Comparison of ENCODE assay signal across 9 cellular contexts in genomic region chr19:55206664-55207500, GRCh38. TPM values are rescaled to one million over a fixed set of nuclear protein-coding genes. Genes with fewer than 3 reads are reported as not detected.
A peak's percentile ranks its signal among the peaks of the same experiment; 100 is the strongest.
DNase-seq lines count a peak whose midpoint lies in the region; ATAC-seq and TF ChIP-seq lines count a peak whose summit lies in the region.
"Had no signal": no experiment of that assay in that cellular context is flagged by ENCODE, and none has a peak within 500 bp of the region (broad histone marks: within the 10 kb centered on the region; RNA-seq: fewer than 3 reads in every experiment).

No MANE protein-coding gene starts in this region.

- peaks cover 13% of the 10 kb centered on the region for H3K4me1 ChIP-seq in HEK293 (ENCODE audit: control insufficient read depth, insufficient read depth, low read length)
- H3K4me1 ChIP-seq in ascending aorta, result peaks cover 0 to 2% of the 10 kb centered on the region in 2 donors
- peaks cover 7% of the 10 kb centered on the region for H3K4me1 ChIP-seq in OCI-LY7 (ENCODE audit: insufficient read depth, low read length, poor library complexity, severe bottlenecking)

- no TSS peak for BruUV-seq in OCI-LY7 (replicated peaks; lab: Mats Ljungman, UMichigan)

- no peaks in the 10 kb centered on the region for H3K9me2 ChIP-seq in OCI-LY7 (ENCODE audit: insufficient read depth, low read length)

- no peaks in the 10 kb centered on the region for H3K79me2 ChIP-seq in OCI-LY7 (ENCODE audit: insufficient read depth, low read depth, low read length)

- no peak overlapping the region for H3K27ac ChIP-seq in HEK293 (ENCODE audit: extremely low read depth, low read depth, low read length)
- H3K27ac ChIP-seq in ascending aorta, result no peak overlapping the region
- H3K27ac ChIP-seq in OCI-LY7 (ENCODE audit: low read depth, low read length, poor library complexity, severe bottlenecking), result no peak overlapping the region

- H3K4me2 ChIP-seq in OCI-LY7 (ENCODE audit: low read length), result no peak overlapping the region

- intact Hi-C loops in ascending aorta (cut with DNase I), result no loop called here
- intact Hi-C loops in sciatic nerve (cut with DNase I), result no loop called here
- intact Hi-C loops in OCI-LY7 (cut with micrococcal nuclease; ENCODE audit: unreplicated experiment), result no loop called here

- H3K9me3 ChIP-seq in HEK293 (ENCODE audit: control insufficient read depth, insufficient read depth, low read depth, low read length) (no peaks in the 10 kb centered on the region), ascending aorta (no peaks in the 10 kb centered on the region), OCI-LY7 (ENCODE audit: low read length) (no peaks in the 10 kb centered on the region)

- ATAC-seq in sciatic nerve, result peak; percentile 89
- ATAC-seq in GM19351 (IDR thresholded peaks at IDR 0.05; ENCODE audit: unreplicated experiment), result no peak

- H3K4me3 ChIP-seq in AG04449 (ENCODE audit: low read depth, low read length) (peak overlapping the region; percentile 40), HEK293 (ENCODE audit: low read depth, low read length) (peak overlapping the region; percentile 4), ascending aorta (peak overlapping the region in 1 of 2 donors; percentile 30), OCI-LY7 (ENCODE audit: low read depth, low read length, poor library complexity, severe bottlenecking) (no peak overlapping the region)

- CTCF ChIA-PET in AG04449 (lab: Yijun Ruan, JAX) (interaction anchor here (1.4 kb wide), 1 partner anchor 211 kb away, joined by 3 read pairs; no protein-coding TSS in a partner anchor), HEK293 (lab: Yijun Ruan, JAX) (interaction anchor here (0.7 to 1.4 kb wide), 3 partner anchors 46 to 269 kb away, joined by 3 to 5 read pairs (median 3); partner anchors contain the start of gene PPP6R1), OCI-LY7 (lab: Charles Lee; ENCODE audit: unreplicated experiment) (interaction anchor here (0.6 kb wide), 1 partner anchor 726 kb away, joined by 6 read pairs; no protein-coding TSS in a partner anchor)

- TF ChIP-seq CTCF in AG04449 (IDR thresholded peaks at IDR 0.05; ENCODE audit: insufficient read depth, low read length, missing control alignments) (no peak), HEK293 (tag by site-specific recombination; IDR thresholded peaks at IDR 0.05) (no peak), ascending aorta (IDR thresholded peaks at IDR 0.05) (no peak), OCI-LY7 (conservative IDR thresholded peaks at IDR 0.05; ENCODE audit: low read length) (no peak)

- no peaks in the 10 kb centered on the region for H3K27me3 ChIP-seq in ascending aorta

- H3K36me3 ChIP-seq in HEK293 (ENCODE audit: control insufficient read depth in 2 of 2, insufficient read depth in 1 of 2, low read length in 2 of 2) (no peaks in the 10 kb centered on the region), ascending aorta (no peaks in the 10 kb centered on the region), OCI-LY7 (ENCODE audit: insufficient read depth, low read length) (no peaks in the 10 kb centered on the region)

- H4K20me1 ChIP-seq in OCI-LY7 (ENCODE audit: insufficient read depth, low read length), result no peaks in the 10 kb centered on the region

- DNase-seq in AG04449 (ENCODE audit: low read depth, low spot score), result no peak
- peak; percentile 87 for DNase-seq in RKO (ENCODE audit: low spot score)
- DNase-seq in ascending aorta (ENCODE audit: low spot score in 2 of 2), result peak; percentile 35 to 78
- peak; percentile 99 for DNase-seq in hepatic stellate cell (ENCODE audit: low spot score)
- DNase-seq in sciatic nerve (ENCODE audit: low spot score), result peak; percentile 76
- no peak for DNase-seq in OCI-LY7 (ENCODE audit: low spot score)

- POLR2A ChIA-PET in AG04449 (lab: Yijun Ruan, JAX) (interaction anchor here (1.1 to 1.3 kb wide), 3 partner anchors 10 to 201 kb away, joined by 3 read pairs; partner anchors contain the start of gene UBE2S), HEK293 (lab: Yijun Ruan, JAX) (interaction anchor here (0.6 to 2.1 kb wide), 6 partner anchors 9 to 201 kb away, joined by 3 to 6 read pairs (median 4); partner anchors contain the start of genes PPP6R1 and UBE2S), OCI-LY7 (lab: Charles Lee) (no interaction called here)

- no peak overlapping the region for H2AFZ ChIP-seq in OCI-LY7 (ENCODE audit: low read length)

TF ChIP-seq in HEK293, 187 proteins besides CTCF, POLR2A, EP300 and RAD21 (continues in another document):
- TF ChIP-seq MYNN (tag by site-specific recombination; IDR thresholded peaks at IDR 0.05; ENCODE audit: borderline replicate concordance) (no peak), ZNF26 (tag by site-specific recombination; IDR thresholded peaks at IDR 0.05) (no peak), KLF10 (tag by site-specific recombination; IDR thresholded peaks at IDR 0.05) (0 out of 2 replicates have a peak, but pooled peaks have one; percentile 21), ZNF610 (tag by site-specific recombination; IDR thresholded peaks at IDR 0.05; ENCODE audit: borderline replicate concordance) (peak; percentile 89; the same call in 1 of the 2 replicates), KLF1 (tag by site-specific recombination; IDR thresholded peaks at IDR 0.05) (peak; percentile 98), PRDM10 (tag by site-specific recombination; IDR thresholded peaks at IDR 0.05) (peak; percentile 41; the same call in 1 of the 2 replicates)
- TF ChIP-seq, protein P1, sequence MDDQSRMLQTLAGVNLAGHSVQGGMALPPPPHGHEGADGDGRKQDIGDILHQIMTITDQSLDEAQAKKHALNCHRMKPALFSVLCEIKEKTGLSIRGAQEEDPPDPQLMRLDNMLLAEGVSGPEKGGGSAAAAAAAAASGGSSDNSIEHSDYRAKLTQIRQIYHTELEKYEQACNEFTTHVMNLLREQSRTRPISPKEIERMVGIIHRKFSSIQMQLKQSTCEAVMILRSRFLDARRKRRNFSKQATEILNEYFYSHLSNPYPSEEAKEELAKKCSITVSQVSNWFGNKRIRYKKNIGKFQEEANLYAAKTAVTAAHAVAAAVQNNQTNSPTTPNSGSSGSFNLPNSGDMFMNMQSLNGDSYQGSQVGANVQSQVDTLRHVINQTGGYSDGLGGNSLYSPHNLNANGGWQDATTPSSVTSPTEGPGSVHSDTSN (CRISPR knock-in tag; IDR thresholded peaks at IDR 0.05), result no peak

RNA-seq across cellular contexts. Expression of gene PTPRH, which starts 2.4 kb away (rescaled TPM):
- total RNA-seq in ascending aorta, result 0.64 TPM
- 1.5 TPM for total RNA-seq in sciatic nerve
- total RNA-seq in OCI-LY7 (2014; rRNA removed; shearing (Covaris generic)), result not detected in 2 replicates
- not detected in 2 replicates for total RNA-seq in OCI-LY7 (2022)

RNA-seq across cellular contexts. Expression of gene TMEM86B, which starts 21.7 kb away (rescaled TPM):
- total RNA-seq in ascending aorta (not detected), sciatic nerve (6.0 TPM), OCI-LY7 (2022) (13.7 and 13.8 TPM in 2 replicates)
- 6.7 and 8.1 TPM in 2 replicates for total RNA-seq in OCI-LY7 (2014; rRNA removed; shearing (Covaris generic))

RNA-seq across cellular contexts. Expression of gene SYT5, which starts 26.8 kb away (rescaled TPM):
- total RNA-seq in ascending aorta, result not detected
- not detected for total RNA-seq in sciatic nerve
- 0.44 TPM in 1 of 2 replicates, not detected in the other for total RNA-seq in OCI-LY7 (2014; rRNA removed; shearing (Covaris generic))
- 0.84 and 1.3 TPM in 2 replicates for total RNA-seq in OCI-LY7 (2022)

RNA-seq across cellular contexts. Expression of gene DNAAF3, which starts 40.5 kb away (rescaled TPM):
- total RNA-seq in ascending aorta (not detected), sciatic nerve (0.62 TPM), OCI-LY7 (2022) (2.2 and 2.5 TPM in 2 replicates)
- total RNA-seq in OCI-LY7 (2014; rRNA removed; shearing (Covaris generic)), result 0.85 and 2.8 TPM in 2 replicates

RNA-seq across cellular contexts. Expression of gene TNNI3, which starts 49.4 kb away (rescaled TPM):
- not detected for total RNA-seq in ascending aorta
- not detected for total RNA-seq in sciatic nerve
- total RNA-seq in OCI-LY7 (2014; rRNA removed; shearing (Covaris generic)), result 2.6 TPM in 1 of 2 replicates, not detected in the other
- not detected in 2 replicates for total RNA-seq in OCI-LY7 (2022)
- total RNA-seq: glomerular endothelial cell had no signal

Comparison
In these comparisons a context has a peak if more than half of its experiments do, and no peak if none do; other contexts are left out.
1. DNase-seq: peak in RKO (single experiment), ascending aorta (2 of 2), hepatic stellate cell (single experiment) and sciatic nerve (single experiment); none in AG04449 (single experiment) and OCI-LY7 (single experiment).